8 cellular contexts compared by ENCODE assay signal in genomic region chr3:27659279-27660021, GRCh38.
DNase-seq lines count a peak whose midpoint lies in the region; ATAC-seq and TF ChIP-seq lines count a peak whose summit lies in the region.

No MANE protein-coding gene starts in this region.

- H3K27me3 Mint-ChIP-seq in CD8-positive, alpha-beta T cell (ENCODE audit: low read depth), result peaks cover 2% of the 10 kb centered on the region
- H3K27me3 Mint-ChIP-seq in glutamatergic neuron (ENCODE audit: unreplicated experiment), result no peaks in the 10 kb centered on the region

- no peak overlapping the region for H3K27ac ChIP-seq in CD8-positive, alpha-beta T cell (ENCODE audit: low read depth, low read length)
- H3K27ac ChIP-seq in OCI-LY1 (ENCODE audit: low read depth, low read length, poor library complexity, severe bottlenecking) (no peak overlapping the region), gastrocnemius medialis (no peak overlapping the region)

- H3K9me3 Mint-ChIP-seq in CD8-positive, alpha-beta T cell, result no peaks in the 10 kb centered on the region
- H3K9me3 Mint-ChIP-seq in glutamatergic neuron (ENCODE audit: unreplicated experiment), result no peaks in the 10 kb centered on the region

- no peak overlapping the region for H3K9ac ChIP-seq in OCI-LY1 (ENCODE audit: low read length)

- H3K27me3 ChIP-seq in CD8-positive, alpha-beta T cell (ENCODE audit: insufficient read depth, low read length), result no peaks in the 10 kb centered on the region
- H3K27me3 ChIP-seq in OCI-LY1 (ENCODE audit: insufficient read depth, low read length) (no peaks in the 10 kb centered on the region), gastrocnemius medialis (no peaks in the 10 kb centered on the region)

- peak; percentile 70 for ATAC-seq in CD8-positive, alpha-beta T cell
- ATAC-seq in GM19023 (IDR thresholded peaks at IDR 0.05; ENCODE audit: unreplicated experiment) (peak; percentile 55), HG03108 (IDR thresholded peaks at IDR 0.05; ENCODE audit: unreplicated experiment) (peak; percentile 70), gastrocnemius medialis (no peak)

- H3K36me3 Mint-ChIP-seq in CD8-positive, alpha-beta T cell, result no peaks in the 10 kb centered on the region
- H3K36me3 Mint-ChIP-seq in glutamatergic neuron (ENCODE audit: unreplicated experiment), result no peaks in the 10 kb centered on the region

- H3K79me2 ChIP-seq in OCI-LY1 (ENCODE audit: insufficient read depth, low read length), result no peaks in the 10 kb centered on the region

- TF ChIP-seq POLR2A in gastrocnemius medialis (IDR thresholded peaks at IDR 0.05), result no peak

- peak; percentile 91 for TF ChIP-seq CTCF in CD8-positive, alpha-beta T cell (IDR thresholded peaks at IDR 0.05)
- TF ChIP-seq CTCF in OCI-LY1 (IDR thresholded peaks at IDR 0.05; ENCODE audit: low read length) (peak; percentile 91), glutamatergic neuron (IDR thresholded peaks at IDR 0.05; ENCODE audit: partially characterized antibody, unreplicated experiment) (peak; percentile 97), gastrocnemius medialis (IDR thresholded peaks at IDR 0.05 in 4 of 5, conservative IDR thresholded peaks at IDR 0.05 in 1 of 5) (peak; percentile 20 to 71 (median 60))

- no peak overlapping the region for H3K4me3 Mint-ChIP-seq in CD8-positive, alpha-beta T cell
- no peak overlapping the region for H3K4me3 Mint-ChIP-seq in glutamatergic neuron (ENCODE audit: unreplicated experiment)

- no peaks in the 10 kb centered on the region for H3K4me1 Mint-ChIP-seq in CD8-positive, alpha-beta T cell (ENCODE audit: low read depth)
- H3K4me1 Mint-ChIP-seq in glutamatergic neuron (ENCODE audit: low read depth, unreplicated experiment), result no peaks in the 10 kb centered on the region

- H3K4me3 ChIP-seq in CD8-positive, alpha-beta T cell (ENCODE audit: low read depth, low read length), result no peak overlapping the region
- H3K4me3 ChIP-seq in OCI-LY1 (ENCODE audit: low read depth, low read length, poor library complexity, severe bottlenecking) (no peak overlapping the region), gastrocnemius medialis (no peak overlapping the region)

- H3K9me2 ChIP-seq in OCI-LY1 (ENCODE audit: low read depth, low read length), result no peaks in the 10 kb centered on the region

- no peaks in the 10 kb centered on the region for H4K20me1 ChIP-seq in OCI-LY1 (ENCODE audit: insufficient read depth, low read length)

- H3F3A ChIP-seq in OCI-LY1 (ENCODE audit: insufficient read depth, low read length), result no peaks in the 10 kb centered on the region

- in situ Hi-C loops in gastrocnemius medialis (cut with MboI; ENCODE audit: low sequenced_read_pairs in 4 of 4), result no loop called here

- POLR2A ChIA-PET in CD8-positive, alpha-beta T cell (lab: Charles Lee), result no interaction called here

- intact Hi-C loops in CD8-positive, alpha-beta T cell (cut with DNase I, micrococcal nuclease), result loop anchor here (1.0 to 5.0 kb wide), 4 partner anchors 27 to 347 kb away; no protein-coding TSS in a partner anchor
- intact Hi-C loops in gastrocnemius medialis (cut with DNase I; ENCODE audit: low total_unique reads), result loop anchor here (5.0 kb wide), 1 partner anchor 347 kb away; no protein-coding TSS in a partner anchor

- CTCF ChIA-PET in CD8-positive, alpha-beta T cell (lab: Charles Lee), result interaction anchor here (0.7 to 1.2 kb wide), 12 partner anchors 9 to 354 kb away, joined by 3 to 6 read pairs (median 3); no protein-coding TSS in a partner anchor

- no peaks in the 10 kb centered on the region for H3K36me3 ChIP-seq in CD8-positive, alpha-beta T cell (ENCODE audit: insufficient read depth, low read length)
- no peaks in the 10 kb centered on the region for H3K36me3 ChIP-seq in OCI-LY1 (ENCODE audit: insufficient read depth, low read length)
- no peaks in the 10 kb centered on the region for H3K36me3 ChIP-seq in gastrocnemius medialis

- no peak overlapping the region for H3K27ac Mint-ChIP-seq in CD8-positive, alpha-beta T cell
- H3K27ac Mint-ChIP-seq in glutamatergic neuron (ENCODE audit: unreplicated experiment), result no peak overlapping the region

- peak in 6 of 7 experiments; percentile 23 to 69 (median 38) for DNase-seq in CD8-positive, alpha-beta T cell
- DNase-seq in activated T-helper 1 cell treated with anti-CD3 and anti-CD28 coated beads, Interleukin-2, amount 50 U/mL, for 16 hours (ENCODE audit: low read depth in 1 of 2, low spot score in 1 of 2), result peak; percentile 11 to 18
- DNase-seq in glutamatergic neuron (peak; percentile 77), gastrocnemius medialis (peak in 1 of 2 donors; percentile 26), NCI-H2196 treated with DMSO at 0.1 percent for 48 hours (lab: John Stamatoyannopoulos, UW; ENCODE audit: unreplicated experiment) (no peak)

- H2AFZ ChIP-seq in OCI-LY1 (ENCODE audit: low read length), result no peak overlapping the region; the same call in 1 of the 2 replicates

- no peaks in the 10 kb centered on the region for H3K9me3 ChIP-seq in CD8-positive, alpha-beta T cell (ENCODE audit: low read length)
- no peaks in the 10 kb centered on the region for H3K9me3 ChIP-seq in OCI-LY1 (ENCODE audit: low read length)
- H3K9me3 ChIP-seq in gastrocnemius medialis, result no peaks in the 10 kb centered on the region

- H3K4me1 ChIP-seq in CD8-positive, alpha-beta T cell (ENCODE audit: insufficient read depth, low read length), result no peaks in the 10 kb centered on the region
- no peaks in the 10 kb centered on the region for H3K4me1 ChIP-seq in OCI-LY1 (ENCODE audit: insufficient read depth, low read length, severe bottlenecking)
- no peaks in the 10 kb centered on the region for H3K4me1 ChIP-seq in gastrocnemius medialis

- no peak overlapping the region for H3K4me2 ChIP-seq in OCI-LY1 (ENCODE audit: low read length)

Comparison
In these comparisons a context has a peak if more than half of its experiments do, and no peak if none do; other contexts are left out.
1. ATAC-seq: peak in CD8-positive, alpha-beta T cell (single experiment), GM19023 (single experiment) and HG03108 (single experiment); none in gastrocnemius medialis (0 of 2).
2. Peak in every context shown above with its lines, with median percentiles within 50 percentile points of each other: CTCF ChIP-seq.